Comparison of ENCODE assay signal across 11 cellular contexts in the genomic region with DNA sequence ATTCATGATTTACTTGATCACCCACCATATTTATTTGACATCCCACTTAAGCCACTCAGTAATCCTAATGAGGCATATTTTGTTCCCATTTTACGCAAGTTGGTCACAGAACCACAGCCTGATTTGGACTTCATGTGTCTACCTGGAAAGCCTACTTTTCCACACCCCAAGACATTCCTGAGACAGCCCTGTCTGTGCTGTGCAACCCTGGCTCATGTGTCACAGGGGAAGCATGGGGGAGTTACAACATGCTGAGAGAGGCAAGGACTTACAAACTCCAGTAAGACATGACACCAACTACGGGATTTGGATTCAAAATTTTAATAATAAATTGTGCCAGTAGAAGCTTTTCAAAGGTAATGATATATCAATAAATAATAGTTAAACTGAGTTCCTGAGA.
"Had no signal": no experiment of that assay in that cellular context is flagged by ENCODE, and none has a peak within 500 bp of the region (broad histone marks: within the 10 kb centered on the region; RNA-seq: fewer than 3 reads in every experiment).

No MANE protein-coding gene starts in this region.

- FAIRE-seq: H1, H54 had no signal

- H3K4me3 ChIP-seq: GM23248, GM23338, HAP-1 had no signal

- H3K27ac Mint-ChIP-seq: GM23338, H9, HFFc6 had no signal

- H3K9me3 ChIP-seq: HAP-1 had no signal

- H3K9me3 Mint-ChIP-seq: HFFc6 had no signal

- ATAC-seq: GM23338, HCT116 had no signal

- H3K27ac ChIP-seq: GM23248 had no signal

- H3K9ac ChIP-seq: GM23248 had no signal

- H3K4me1 Mint-ChIP-seq: GM23338 had no signal

- H3K4me2 ChIP-seq: GM23338 had no signal

- H2AFZ ChIP-seq: GM23248, GM23338 had no signal

- H3K4me3 Mint-ChIP-seq: GM23338, H9, HFFc6 had no signal

- DNase-seq: GM23248, GOT3, H7, H9, HCEC 1CT, HFFc6 had no signal

- H3K4me1 ChIP-seq: HAP-1 had no signal
